In the genomic region with DNA sequence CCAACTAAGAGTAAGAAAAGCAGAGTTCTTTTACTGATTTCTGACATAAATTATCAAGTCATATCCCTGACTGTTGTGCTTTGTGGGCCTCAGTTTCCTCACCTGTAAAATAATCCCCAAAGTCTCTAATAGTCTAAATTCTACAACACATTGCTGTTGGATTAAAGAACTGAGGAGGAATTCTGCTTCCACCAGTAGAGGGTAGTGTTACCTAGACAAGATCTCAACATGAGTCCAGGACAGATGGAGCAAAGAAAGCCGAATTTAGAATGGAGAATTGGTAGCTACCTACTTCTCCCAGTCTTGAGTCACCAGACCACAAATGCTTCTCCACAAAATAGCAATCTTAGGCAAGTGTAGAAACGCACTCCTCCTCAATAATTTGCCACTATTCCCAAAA, we compare ENCODE assay signal across 8 cellular contexts.
DNase-seq lines count a peak whose midpoint lies in the region; ATAC-seq and TF ChIP-seq lines count a peak whose summit lies in the region.

No MANE protein-coding gene starts in this region.

- intact Hi-C loops in dorsolateral prefrontal cortex (cut with DNase I) = loop anchor here in 1 of 2 donors (10.0 kb wide), 2 partner anchors 528 to 788 kb away; no protein-coding TSS in a partner anchor
- intact Hi-C loops in ovary (cut with DNase I) = no loop called here

- H3K9me3 Mint-ChIP-seq in stimulated activated naive B cell treated with anti-CD40 and anti-IgM and Interleukin-4, amounts not matched to agents 10 μg/mL and 1 μg/mL and 100 μg/mL, for 72 hours = peaks cover 0 to 3% of the 10 kb centered on the region in 2 donors

- H3K27ac ChIP-seq in dorsolateral prefrontal cortex = no peak overlapping the region
- H3K27ac ChIP-seq in ovary = no peak overlapping the region

- H3K9me3 ChIP-seq in ovary = no peaks in the 10 kb centered on the region

- H3K4me1 ChIP-seq in ovary (ENCODE audit: insufficient read depth) = no peaks in the 10 kb centered on the region

- DNase-seq in AML-193 (lab: John Stamatoyannopoulos, UW) (peak; percentile 9 to 16), NCI-H2171 treated with DMSO at 0.1 percent for 48 hours (lab: John Stamatoyannopoulos, UW) (peak; percentile 80), dorsolateral prefrontal cortex (no peak), renal cortical epithelial cell (ENCODE audit: low read depth) (peak; percentile 31), ovary (no peak), UCSD-AML1 (lab: John Stamatoyannopoulos, UW; ENCODE audit: unreplicated experiment) (no peak)
- no peak for DNase-seq in stimulated activated naive B cell treated with anti-CD40 and anti-IgM and Interleukin-4, amounts not matched to agents 10 μg/mL and 1 μg/mL and 100 μg/mL, for 72 hours

- no peaks in the 10 kb centered on the region for H3K36me3 ChIP-seq in ovary

- H3K4me3 Mint-ChIP-seq in stimulated activated naive B cell treated with anti-CD40 and anti-IgM and Interleukin-4, amounts not matched to agents 10 μg/mL and 1 μg/mL and 100 μg/mL, for 72 hours = no peak overlapping the region

- H3K36me3 Mint-ChIP-seq in stimulated activated naive B cell treated with anti-CD40 and anti-IgM and Interleukin-4, amounts not matched to agents 10 μg/mL and 1 μg/mL and 100 μg/mL, for 72 hours = no peaks in the 10 kb centered on the region

- ATAC-seq in GM21360 (IDR thresholded peaks at IDR 0.05; ENCODE audit: unreplicated experiment) = peak; percentile 67
- ATAC-seq in stimulated activated naive B cell treated with anti-CD40 and anti-IgM and Interleukin-4, amounts not matched to agents 10 μg/mL and 1 μg/mL and 100 μg/mL, for 72 hours (replicated peaks) = no peak

- no peak for TF ChIP-seq POLR2A in ovary (IDR thresholded peaks at IDR 0.05)

- H3K4me3 ChIP-seq in dorsolateral prefrontal cortex (no peak overlapping the region), ovary (no peak overlapping the region)

- no peaks in the 10 kb centered on the region for H3K4me1 Mint-ChIP-seq in stimulated activated naive B cell treated with anti-CD40 and anti-IgM and Interleukin-4, amounts not matched to agents 10 μg/mL and 1 μg/mL and 100 μg/mL, for 72 hours

- peak in 55 of 56 donors; percentile 40 to 72 (median 60) for TF ChIP-seq CTCF in dorsolateral prefrontal cortex (IDR thresholded peaks at IDR 0.05 in 54 of 56, conservative IDR thresholded peaks at IDR 0.05 in 2 of 56; ENCODE audit: low read depth in 1 of 56, partially characterized antibody in 56 of 56)
- no peak for TF ChIP-seq CTCF in ovary (IDR thresholded peaks at IDR 0.05)

- WGBS in ovary, 3 donors = 24 to 30% (median 29%) methylated on average over 2 of the region's 2 CpGs

- no peak for TF ChIP-seq EP300 in ovary (IDR thresholded peaks at IDR 0.05)

- H3K27me3 ChIP-seq in dorsolateral prefrontal cortex (no peaks in the 10 kb centered on the region), ovary (no peaks in the 10 kb centered on the region)

- H3K27ac Mint-ChIP-seq in stimulated activated naive B cell treated with anti-CD40 and anti-IgM and Interleukin-4, amounts not matched to agents 10 μg/mL and 1 μg/mL and 100 μg/mL, for 72 hours = no peak overlapping the region

- no peaks in the 10 kb centered on the region for H3K27me3 Mint-ChIP-seq in stimulated activated naive B cell treated with anti-CD40 and anti-IgM and Interleukin-4, amounts not matched to agents 10 μg/mL and 1 μg/mL and 100 μg/mL, for 72 hours

Comparison
In these comparisons a context has a peak if more than half of its experiments do, and no peak if none do; other contexts are left out.
1. DNase-seq: peak in AML-193 (2 of 2), NCI-H2171 treated with DMSO at 0.1 percent for 48 hours (single experiment) and renal cortical epithelial cell (single experiment); none in dorsolateral prefrontal cortex (0 of 10), stimulated activated naive B cell treated with anti-CD40 and anti-IgM and Interleukin-4, amounts not matched to agents 10 μg/mL and 1 μg/mL and 100 μg/mL, for 72 hours (single experiment), ovary (0 of 5) and UCSD-AML1 (single experiment).
2. CTCF ChIP-seq: peak in dorsolateral prefrontal cortex (55 of 56); none in ovary (0 of 3).